14 cellular contexts compared by ENCODE assay signal in genomic region chr1:24117722-24118409, GRCh38. TPM values are rescaled to one million over a fixed set of nuclear protein-coding genes. Genes with fewer than 3 reads are reported as not detected.
DNase-seq lines count a peak whose midpoint lies in the region; ATAC-seq, FAIRE-seq and TF ChIP-seq lines count a peak whose summit lies in the region.
"Had no signal": no experiment of that assay in that cellular context is flagged by ENCODE, and none has a peak within 500 bp of the region (broad histone marks: within the 10 kb centered on the region; RNA-seq: fewer than 3 reads in every experiment).

No MANE protein-coding gene starts in this region.

- TF ChIP-seq CTCF in HFFc6 (IDR thresholded peaks at IDR 0.05) (no peak), astrocyte (IDR thresholded peaks at IDR 0.05; ENCODE audit: insufficient read depth, low read depth, low read length) (no peak), keratinocyte (optimal IDR thresholded peaks at IDR 0.05 in 1 of 3, IDR thresholded peaks at IDR 0.05 in 1 of 3, conservative IDR thresholded peaks at IDR 0.05 in 1 of 3; ENCODE audit: extremely low read depth in 1 of 3, insufficient read depth in 2 of 3, low read length in 3 of 3) (no peak), transverse colon (IDR thresholded peaks at IDR 0.05) (no peak), prostate gland (IDR thresholded peaks at IDR 0.05) (no peak)

- no peak for ATAC-seq in HG03565 (IDR thresholded peaks at IDR 0.05; ENCODE audit: unreplicated experiment)
- ATAC-seq: stimulated activated naive B cell treated with anti-CD40 and anti-IgM and Interleukin-4, amounts not matched to agents 10 μg/mL and 1 μg/mL and 100 μg/mL, for 72 hours had no signal

- H3K27ac ChIP-seq in astrocyte (ENCODE audit: low read depth, low read length) (no peak overlapping the region), keratinocyte (ENCODE audit: control insufficient read depth, insufficient read depth, low read length) (no peak overlapping the region), transverse colon (peak overlapping the region; percentile 74 to 80 (median 76)), prostate gland (no peak overlapping the region)
- H3K27ac ChIP-seq: neural progenitor cell, SK-N-MC had no signal

- H3K4me3 Mint-ChIP-seq in HFFc6 (no peak overlapping the region), astrocyte (ENCODE audit: unreplicated experiment) (no peak overlapping the region)
- H3K4me3 Mint-ChIP-seq: neural progenitor cell; stimulated activated naive B cell treated with anti-CD40 and anti-IgM and Interleukin-4, amounts not matched to agents 10 μg/mL and 1 μg/mL and 100 μg/mL, for 72 hours had no signal

- H3K9ac ChIP-seq in astrocyte (ENCODE audit: low read length) (no peak overlapping the region), keratinocyte (ENCODE audit: control insufficient read depth, extremely low read depth, insufficient read depth, low read length) (no peak overlapping the region)
- H3K9ac ChIP-seq: neural progenitor cell had no signal

- peak; percentile 60 for DNase-seq in HFFc6
- peak; percentile 63 for DNase-seq in astrocyte (ENCODE audit: low read depth)
- no peak for DNase-seq in keratinocyte (ENCODE audit: low read depth, low spot score)
- peak; percentile 67 for DNase-seq in transverse colon
- DNase-seq in stimulated activated CD4-positive, alpha-beta T cell treated with anti-CD3 and anti-CD28 coated beads, Interleukin-4, amount 100 ng/mL, for 4 hours: no peak
- no peak for DNase-seq in prostate gland (ENCODE audit: low spot score)
- DNase-seq: activated CD4-positive, alpha-beta T cell treated with anti-CD3 and anti-CD28 coated beads for 48 hours; activated gamma-delta T cell treated with Interleukin-2 at 50 U/mL for 16 hours; NCI-H1092; NCI-H526 treated with DMSO at 0.1 percent for 48 hours; stimulated activated naive B cell treated with anti-CD40 and anti-IgM and Interleukin-4, amounts not matched to agents 10 μg/mL and 1 μg/mL and 100 μg/mL, for 72 hours had no signal

- peaks cover 11% of the 10 kb centered on the region for H3K4me1 Mint-ChIP-seq in HFFc6 (ENCODE audit: low read depth)
- peaks cover 10% of the 10 kb centered on the region for H3K4me1 Mint-ChIP-seq in astrocyte (ENCODE audit: low read depth, unreplicated experiment)

- no peaks in the 10 kb centered on the region for H3K9me3 Mint-ChIP-seq in HFFc6
- peaks cover 3% of the 10 kb centered on the region for H3K9me3 Mint-ChIP-seq in astrocyte (ENCODE audit: unreplicated experiment)
- H3K9me3 Mint-ChIP-seq: neural progenitor cell; stimulated activated naive B cell treated with anti-CD40 and anti-IgM and Interleukin-4, amounts not matched to agents 10 μg/mL and 1 μg/mL and 100 μg/mL, for 72 hours had no signal

- no peaks in the 10 kb centered on the region for H4K20me1 ChIP-seq in astrocyte (ENCODE audit: insufficient read depth, low read length)
- no peaks in the 10 kb centered on the region for H4K20me1 ChIP-seq in keratinocyte (ENCODE audit: control insufficient read depth, extremely low read depth, insufficient read depth, low read length)

- in situ Hi-C loops in transverse colon (cut with MboI; ENCODE audit: low pct_ligation_motif_present in 1 of 4, low pct_unique_long_range_greater_than_20kb in 1 of 4, low sequenced_read_pairs in 3 of 4): no loop called here

- H3K36me3 ChIP-seq in astrocyte (ENCODE audit: insufficient read depth, low read length) (no peaks in the 10 kb centered on the region), keratinocyte (ENCODE audit: control insufficient read depth in 2 of 2, extremely low read depth in 1 of 2, insufficient read depth in 2 of 2, low read length in 2 of 2) (no peaks in the 10 kb centered on the region), transverse colon (no peaks in the 10 kb centered on the region), prostate gland (no peaks in the 10 kb centered on the region)
- H3K36me3 ChIP-seq: neural progenitor cell had no signal

- FAIRE-seq in astrocyte (lab: Jason Lieb, UNC) (no peak), keratinocyte (lab: Jason Lieb, UNC) (peak; percentile 70)

- no peak for TF ChIP-seq EP300 in transverse colon (IDR thresholded peaks at IDR 0.05; ENCODE audit: low read depth)

- WGBS in transverse colon (ENCODE audit: low coverage in 1 of 2), 2 donors: 67 to 70% methylated on average over 4 to 14 of the region's 14 CpGs
- 81% methylated on average over 14 of the region's 14 CpGs for WGBS in prostate gland

- dilution Hi-C loops in keratinocyte (cut with MboI; ENCODE audit: extremely low pct_ligation_motif_present, low sequenced_read_pairs): no loop called here

- H2AFZ ChIP-seq in astrocyte (ENCODE audit: low read depth, low read length) (no peak overlapping the region), keratinocyte (ENCODE audit: control insufficient read depth, low read length) (no peak overlapping the region)
- H2AFZ ChIP-seq: neural progenitor cell had no signal

- H3K79me2 ChIP-seq in astrocyte (ENCODE audit: insufficient read depth, low read length) (no peaks in the 10 kb centered on the region), keratinocyte (ENCODE audit: control insufficient read depth, insufficient read depth, low read length) (no peaks in the 10 kb centered on the region)

- H3K27me3 Mint-ChIP-seq in HFFc6 (ENCODE audit: insufficient read depth) (peaks cover 17% of the 10 kb centered on the region), astrocyte (ENCODE audit: low read depth, unreplicated experiment) (peaks cover 17% of the 10 kb centered on the region)

- H3K27me3 ChIP-seq in astrocyte (ENCODE audit: insufficient read depth, low read length) (peaks cover 7% of the 10 kb centered on the region), keratinocyte (ENCODE audit: control insufficient read depth, extremely low read depth, insufficient read depth, low read length) (no peaks in the 10 kb centered on the region), transverse colon (peaks cover under 1% of the 10 kb centered on the region), prostate gland (replicated peaks; ENCODE audit: insufficient read depth) (no peaks in the 10 kb centered on the region)
- H3K27me3 ChIP-seq: neural progenitor cell had no signal

- H3K27ac Mint-ChIP-seq in HFFc6 (no peak overlapping the region), astrocyte (ENCODE audit: unreplicated experiment) (no peak overlapping the region)
- H3K27ac Mint-ChIP-seq: neural progenitor cell; stimulated activated naive B cell treated with anti-CD40 and anti-IgM and Interleukin-4, amounts not matched to agents 10 μg/mL and 1 μg/mL and 100 μg/mL, for 72 hours had no signal

- H3K4me3 ChIP-seq in astrocyte (ENCODE audit: insufficient read depth, low read depth, low read length): no peak overlapping the region
- no peak overlapping the region for H3K4me3 ChIP-seq in keratinocyte (ENCODE audit: control insufficient read depth in 2 of 3, extremely low read depth in 1 of 3, insufficient read depth in 2 of 3, low read depth in 1 of 3, low read length in 3 of 3)
- H3K4me3 ChIP-seq in transverse colon: no peak overlapping the region
- H3K4me3 ChIP-seq in prostate gland: no peak overlapping the region
- H3K4me3 ChIP-seq: neural progenitor cell, SK-N-MC had no signal

- no peaks in the 10 kb centered on the region for H3K9me1 ChIP-seq in keratinocyte (ENCODE audit: control insufficient read depth, extremely low read depth, insufficient read depth, low read length)

- intact Hi-C loops in transverse colon (cut with DNase I; ENCODE audit: low total_unique reads): no loop called here
- intact Hi-C loops in prostate gland (cut with DNase I): no loop called here

- no peaks in the 10 kb centered on the region for H3K36me3 Mint-ChIP-seq in HFFc6 (ENCODE audit: low read depth)
- H3K36me3 Mint-ChIP-seq in astrocyte (ENCODE audit: low read depth, unreplicated experiment): no peaks in the 10 kb centered on the region
- H3K36me3 Mint-ChIP-seq: neural progenitor cell; stimulated activated naive B cell treated with anti-CD40 and anti-IgM and Interleukin-4, amounts not matched to agents 10 μg/mL and 1 μg/mL and 100 μg/mL, for 72 hours had no signal

- H3K4me2 ChIP-seq in astrocyte (ENCODE audit: low read length): no peak overlapping the region
- peak overlapping the region; percentile 15 for H3K4me2 ChIP-seq in keratinocyte (ENCODE audit: control insufficient read depth, extremely low read depth, insufficient read depth, low read depth, low read length)
- H3K4me2 ChIP-seq: neural progenitor cell had no signal

- peaks cover under 1% of the 10 kb centered on the region for H3K4me1 ChIP-seq in astrocyte (ENCODE audit: insufficient read depth, low read length)
- H3K4me1 ChIP-seq in keratinocyte (ENCODE audit: control insufficient read depth, extremely low read depth, insufficient read depth, low read length): peaks cover 35% of the 10 kb centered on the region
- H3K4me1 ChIP-seq in transverse colon: peaks cover 16 to 39% (median 35%) of the 10 kb centered on the region in 4 donors
- peaks cover 12% of the 10 kb centered on the region for H3K4me1 ChIP-seq in prostate gland (replicated peaks)
- H3K4me1 ChIP-seq: neural progenitor cell had no signal

- H3K9me3 ChIP-seq in astrocyte (ENCODE audit: insufficient read depth, low read depth, low read length) (no peaks in the 10 kb centered on the region), keratinocyte (ENCODE audit: control insufficient read depth, low read depth, low read length) (no peaks in the 10 kb centered on the region), transverse colon (no peaks in the 10 kb centered on the region), prostate gland (no peaks in the 10 kb centered on the region)

- TF ChIP-seq POLR2A in transverse colon (IDR thresholded peaks at IDR 0.05) (no peak), prostate gland (IDR thresholded peaks at IDR 0.05) (no peak)

RNA-seq across cellular contexts. Expression of gene MYOM3, which starts 5.9 kb away (rescaled TPM):
- under 1 TPM in 3 of 6 experiments, not detected in 3; 0.03 to 0.05 (median 0.05) TPM for total RNA-seq in HFFc6 (2021; fragmentation: NEBNext Ultra II Directional; extraction: Animal tissue kit (Norgen Biotek cat#: 25700))
- total RNA-seq in astrocyte (1.0 and 1.4 TPM in 2 replicates), transverse colon (1 to 10 TPM in 3 of 4 donors, under 1 TPM in 1; 0.60 to 7.5 (median 3.0) TPM), prostate gland (10 to 100 TPM in 1 of 2 donors, 1 to 10 TPM in 1; 3.3 to 28.5 TPM)
- polyA plus RNA-seq in keratinocyte: 0.49 to 1.0 TPM (median 0.98 TPM) in 3 replicates
- 0.84 TPM for polyA plus RNA-seq in keratinocyte (2011; ENCODE audit: low read depth)
- 0.67 and 1.1 TPM in 2 replicates for polyA plus RNA-seq in keratinocyte (2011; cell fraction: cytosol; rRNA removed)
- polyA plus RNA-seq in keratinocyte (2011; cell fraction: nucleus; rRNA removed): 2.2 and 2.6 TPM in 2 replicates
- 1.4 and 1.6 TPM in 2 replicates for polyA plus RNA-seq in keratinocyte (2012; ENCODE audit: low replicate concordance)
- 1.1 to 1.3 TPM (median 1.2 TPM) in 3 replicates for polyA minus RNA-seq in keratinocyte
- 0.77 TPM for polyA minus RNA-seq in keratinocyte (2011; cell fraction: cytosol; rRNA and poly(A)+ RNA removed)
- 1.8 and 2.5 TPM in 2 replicates for polyA minus RNA-seq in keratinocyte (2011; cell fraction: nucleus; rRNA and poly(A)+ RNA removed)

RNA-seq across cellular contexts. Expression of gene IL22RA1, which starts 25.1 kb away (rescaled TPM):
- not detected for total RNA-seq in HFFc6 (2021; fragmentation: NEBNext Ultra II Directional; extraction: Animal tissue kit (Norgen Biotek cat#: 25700))
- not detected in 2 replicates for total RNA-seq in astrocyte
- 1.7 to 2.1 TPM (median 1.9 TPM) in 3 replicates for polyA plus RNA-seq in keratinocyte
- polyA plus RNA-seq in keratinocyte (2011; ENCODE audit: low read depth): 5.1 TPM
- polyA plus RNA-seq in keratinocyte (2011; cell fraction: cytosol; rRNA removed): 1.1 and 1.4 TPM in 2 replicates
- 2.6 and 3.3 TPM in 2 replicates for polyA plus RNA-seq in keratinocyte (2011; cell fraction: nucleus; rRNA removed)
- polyA plus RNA-seq in keratinocyte (2012; ENCODE audit: low replicate concordance): 2.1 and 10.3 TPM in 2 replicates
- polyA minus RNA-seq in keratinocyte: 1.4 to 3.5 TPM (median 2.7 TPM) in 3 replicates
- polyA minus RNA-seq in keratinocyte (2011; cell fraction: cytosol; rRNA and poly(A)+ RNA removed): 0.77 TPM
- 1.0 and 1.5 TPM in 2 replicates for polyA minus RNA-seq in keratinocyte (2011; cell fraction: nucleus; rRNA and poly(A)+ RNA removed)
- 10 to 100 TPM in 3 of 4 donors, 1 to 10 TPM in 1; 4.4 to 29.2 (median 27.3) TPM for total RNA-seq in transverse colon
- total RNA-seq in prostate gland: 1 to 10 TPM in 1 of 2 donors, under 1 TPM in 1; 0.82 to 1.0 TPM

Comparison
In these comparisons a context has a peak if more than half of its experiments do, and no peak if none do; other contexts are left out.
1. DNase-seq: peak in HFFc6 (single experiment), astrocyte (single experiment) and transverse colon (single experiment); none in keratinocyte (single experiment), stimulated activated CD4-positive, alpha-beta T cell treated with anti-CD3 and anti-CD28 coated beads, Interleukin-4, amount 100 ng/mL, for 4 hours (0 of 2) and prostate gland (single experiment).
2. H3K27ac ChIP-seq: peak in transverse colon (4 of 4); none in astrocyte (single experiment), keratinocyte (single experiment) and prostate gland (0 of 2).